ENCODE assay signal across 11 cellular contexts in genomic region chr2:188381614-188382013, GRCh38.
DNase-seq lines count a peak whose midpoint lies in the region; FAIRE-seq and TF ChIP-seq lines count a peak whose summit lies in the region.
"Had no signal": no experiment of that assay in that cellular context is flagged by ENCODE, and none has a peak within 500 bp of the region (broad histone marks: within the 10 kb centered on the region; RNA-seq: fewer than 3 reads in every experiment).

No MANE protein-coding gene starts in this region.

- H3K79me2 ChIP-seq in GM23248 (ENCODE audit: insufficient read depth) = no peaks in the 10 kb centered on the region
- H3K79me2 ChIP-seq in smooth muscle cell (ENCODE audit: low read depth) = peaks cover 63% of the 10 kb centered on the region

- H2AFZ ChIP-seq in GM23248 (no peak overlapping the region), smooth muscle cell (ENCODE audit: low read depth) (no peak overlapping the region)
- H2AFZ ChIP-seq: PC-9 had no signal

- H3K36me3 ChIP-seq in GM23248 (ENCODE audit: low read depth) (no peaks in the 10 kb centered on the region), SJCRH30 (peaks cover 13% of the 10 kb centered on the region), smooth muscle cell (ENCODE audit: low read depth) (peaks cover 7% of the 10 kb centered on the region)
- H3K36me3 ChIP-seq: cardiac muscle cell had no signal

- no peak for FAIRE-seq in GM12892 (lab: Jason Lieb, UNC)

- H3K9ac ChIP-seq in GM23248 = no peak overlapping the region
- H3K9ac ChIP-seq in smooth muscle cell (ENCODE audit: low read depth) = no peak overlapping the region

- H3K4me1 ChIP-seq in GM23248 (ENCODE audit: insufficient read depth) = peaks cover 15% of the 10 kb centered on the region
- peaks cover 33% of the 10 kb centered on the region for H3K4me1 ChIP-seq in SJCRH30
- peaks cover 8% of the 10 kb centered on the region for H3K4me1 ChIP-seq in smooth muscle cell (ENCODE audit: low read depth)

- no peak overlapping the region for H3K4me3 ChIP-seq in GM23248
- no peak overlapping the region for H3K4me3 ChIP-seq in SJCRH30
- H3K4me3 ChIP-seq in fibroblast of mammary gland (ENCODE audit: control insufficient read depth, low read depth, low read length) = no peak overlapping the region
- no peak overlapping the region for H3K4me3 ChIP-seq in smooth muscle cell
- H3K4me3 ChIP-seq: cardiac muscle cell, PC-9 had no signal

- no peaks in the 10 kb centered on the region for H4K20me1 ChIP-seq in GM23248 (ENCODE audit: insufficient read depth)
- no peaks in the 10 kb centered on the region for H4K20me1 ChIP-seq in smooth muscle cell (ENCODE audit: low read depth)

- H3K9me3 ChIP-seq in GM23248 (ENCODE audit: low read depth) (no peaks in the 10 kb centered on the region), SJCRH30 (replicated peaks) (peaks cover 14% of the 10 kb centered on the region; the same call in 1 of the 2 replicates), smooth muscle cell (replicated peaks; ENCODE audit: low read depth) (no peaks in the 10 kb centered on the region)

- 62 to 71% methylated on average over 1 of the region's 1 CpG for WGBS in GM23248 (ENCODE audit: low coverage in 1 of 2, low lambda C conversion rate in 2 of 2, missing lambda C conversion rate in 2 of 2), 2 experiments
- 77% methylated on average over 1 of the region's 1 CpG for WGBS in smooth muscle cell (ENCODE audit: low lambda C conversion rate)

- H3K27me3 ChIP-seq in GM23248 (replicated peaks; ENCODE audit: insufficient read depth) = no peaks in the 10 kb centered on the region
- H3K27me3 ChIP-seq in SJCRH30 = no peaks in the 10 kb centered on the region
- H3K27me3 ChIP-seq in smooth muscle cell (ENCODE audit: low read depth) = no peaks in the 10 kb centered on the region
- H3K27me3 ChIP-seq: cardiac muscle cell had no signal

- H3K4me2 ChIP-seq in GM23248 (ENCODE audit: unreplicated experiment) (peak overlapping the region; percentile 4), smooth muscle cell (peak overlapping the region; percentile 40)
- H3K4me2 ChIP-seq: PC-9 had no signal

- no peaks in the 10 kb centered on the region for H3K9me2 ChIP-seq in GM23248 (ENCODE audit: insufficient read depth)

- TF ChIP-seq POLR2A in GM12892 (IDR thresholded peaks at IDR 0.05; ENCODE audit: low read depth, low read length) = no peak

- no peaks in the 10 kb centered on the region for H3F3A ChIP-seq in GM23248 (ENCODE audit: insufficient read depth)
- H3F3A ChIP-seq in smooth muscle cell (ENCODE audit: low read depth) = no peaks in the 10 kb centered on the region

- DNase-seq in GM23248 (peak; percentile 69), SJCRH30 (peak in 1 of 2 experiments; percentile 56), fibroblast of mammary gland (ENCODE audit: low read depth) (peak; percentile 61), smooth muscle cell (lab: John Stamatoyannopoulos, UW; ENCODE audit: unreplicated experiment) (no peak), GM12892 (ENCODE audit: insufficient read length) (no peak), T1000 (lab: John Stamatoyannopoulos, UW) (no peak), cerebellar nuclear complex (lab: John Stamatoyannopoulos, UW) (no peak), SHP77 treated with DMSO at 0.1 percent for 48 hours (lab: John Stamatoyannopoulos, UW) (no peak)
- DNase-seq: activated T-cell treated with anti-CD3 and anti-CD28 coated beads, Interleukin-2, amount 50 U/mL, for 1 hour had no signal

- in situ Hi-C loops in GM23248 (cut with MboI) = no loop called here

- TF ChIP-seq CTCF in fibroblast of mammary gland (conservative IDR thresholded peaks at IDR 0.05; ENCODE audit: control insufficient read depth, insufficient read depth, low read depth, low read length) (no peak), smooth muscle cell (IDR thresholded peaks at IDR 0.05; ENCODE audit: borderline replicate concordance, insufficient read depth, poor library complexity, severe bottlenecking) (no peak)

- H3K27ac ChIP-seq in GM23248 = no peak overlapping the region
- H3K27ac ChIP-seq in SJCRH30 = peak overlapping the region; percentile 41; the same call in 1 of the 2 replicates
- peak overlapping the region; percentile 79 for H3K27ac ChIP-seq in smooth muscle cell (ENCODE audit: low read depth)
- H3K27ac ChIP-seq: cardiac muscle cell had no signal

Comparison
In these comparisons a context has a peak if more than half of its experiments do, and no peak if none do; other contexts are left out.
1. DNase-seq: peak in GM23248 (single experiment) and fibroblast of mammary gland (single experiment); none in smooth muscle cell (single experiment), GM12892 (single experiment), T1000 (single experiment), cerebellar nuclear complex (0 of 2) and SHP77 treated with DMSO at 0.1 percent for 48 hours (single experiment).